In the genomic region with DNA sequence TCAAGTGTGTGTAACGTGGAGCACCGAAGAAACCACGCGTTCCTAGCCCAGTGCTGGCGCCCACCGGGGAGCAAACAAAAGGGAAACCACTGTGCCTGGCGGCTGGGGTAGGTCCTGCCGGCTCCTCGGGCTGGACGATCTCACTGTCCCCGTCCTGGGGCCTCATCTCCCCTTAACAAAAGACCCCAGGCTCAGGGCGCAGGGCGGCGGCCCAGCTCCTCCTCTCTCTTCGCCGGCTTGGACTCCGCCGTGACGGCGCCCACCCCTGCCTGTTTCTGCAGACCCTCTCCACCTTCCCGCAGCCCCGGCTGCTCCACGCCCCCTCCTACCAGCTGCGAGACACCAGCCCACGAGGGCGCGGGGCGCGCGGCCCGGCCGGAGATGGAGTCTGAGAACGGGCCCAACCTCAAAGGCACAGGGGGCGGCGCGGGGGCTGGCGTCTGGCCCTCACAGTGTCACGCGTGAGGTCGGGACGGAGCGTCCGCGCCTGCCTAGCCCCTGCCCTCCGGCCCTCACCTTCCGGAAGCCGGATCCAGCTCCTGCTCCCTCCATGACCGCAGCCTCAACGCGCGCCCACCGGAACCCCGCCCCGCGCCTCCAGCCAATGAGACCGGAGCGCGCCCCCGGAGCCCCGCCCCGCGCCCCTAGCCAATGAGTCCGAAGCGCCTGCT, we compare ENCODE assay signal across 2 cellular contexts.
TF ChIP-seq lines count a peak whose summit lies in the region.

A gene (minus strand): TSS at position 569 of the 671 bp plus-strand sequence. CDS start 17 bp downstream, at position 552.

TF ChIP-seq in K562, 482 proteins besides CTCF, POLR2A, EP300 and RAD21 (continued from another document):
- TF ChIP-seq, protein P1, sequence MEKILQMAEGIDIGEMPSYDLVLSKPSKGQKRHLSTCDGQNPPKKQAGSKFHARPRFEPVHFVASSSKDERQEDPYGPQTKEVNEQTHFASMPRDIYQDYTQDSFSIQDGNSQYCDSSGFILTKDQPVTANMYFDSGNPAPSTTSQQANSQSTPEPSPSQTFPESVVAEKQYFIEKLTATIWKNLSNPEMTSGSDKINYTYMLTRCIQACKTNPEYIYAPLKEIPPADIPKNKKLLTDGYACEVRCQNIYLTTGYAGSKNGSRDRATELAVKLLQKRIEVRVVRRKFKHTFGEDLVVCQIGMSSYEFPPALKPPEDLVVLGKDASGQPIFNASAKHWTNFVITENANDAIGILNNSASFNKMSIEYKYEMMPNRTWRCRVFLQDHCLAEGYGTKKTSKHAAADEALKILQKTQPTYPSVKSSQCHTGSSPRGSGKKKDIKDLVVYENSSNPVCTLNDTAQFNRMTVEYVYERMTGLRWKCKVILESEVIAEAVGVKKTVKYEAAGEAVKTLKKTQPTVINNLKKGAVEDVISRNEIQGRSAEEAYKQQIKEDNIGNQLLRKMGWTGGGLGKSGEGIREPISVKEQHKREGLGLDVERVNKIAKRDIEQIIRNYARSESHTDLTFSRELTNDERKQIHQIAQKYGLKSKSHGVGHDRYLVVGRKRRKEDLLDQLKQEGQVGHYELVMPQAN (IDR thresholded peaks at IDR 0.05; ENCODE audit: borderline replicate concordance): peak; percentile 96
- TF ChIP-seq FOXK1 (CRISPR knock-in tag; IDR thresholded peaks at IDR 0.05; ENCODE audit: borderline replicate concordance): 0 out of 2 replicates have a peak, but pooled peaks have one; percentile 21
- no peak for TF ChIP-seq FOXM1 (IDR thresholded peaks at IDR 0.05; ENCODE audit: low read depth)
- peak; percentile 61; the same call in 1 of the 2 replicates for TF ChIP-seq FOXM1 (CRISPR knock-in tag; IDR thresholded peaks at IDR 0.05; ENCODE audit: low read depth)
- TF ChIP-seq, protein P2, sequence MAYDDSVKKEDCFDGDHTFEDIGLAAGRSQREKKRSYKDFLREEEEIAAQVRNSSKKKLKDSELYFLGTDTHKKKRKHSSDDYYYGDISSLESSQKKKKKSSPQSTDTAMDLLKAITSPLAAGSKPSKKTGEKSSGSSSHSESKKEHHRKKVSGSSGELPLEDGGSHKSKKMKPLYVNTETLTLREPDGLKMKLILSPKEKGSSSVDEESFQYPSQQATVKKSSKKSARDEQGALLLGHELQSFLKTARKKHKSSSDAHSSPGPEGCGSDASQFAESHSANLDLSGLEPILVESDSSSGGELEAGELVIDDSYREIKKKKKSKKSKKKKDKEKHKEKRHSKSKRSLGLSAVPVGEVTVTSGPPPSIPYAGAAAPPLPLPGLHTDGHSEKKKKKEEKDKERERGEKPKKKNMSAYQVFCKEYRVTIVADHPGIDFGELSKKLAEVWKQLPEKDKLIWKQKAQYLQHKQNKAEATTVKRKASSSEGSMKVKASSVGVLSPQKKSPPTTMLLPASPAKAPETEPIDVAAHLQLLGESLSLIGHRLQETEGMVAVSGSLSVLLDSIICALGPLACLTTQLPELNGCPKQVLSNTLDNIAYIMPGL (CRISPR knock-in tag; IDR thresholded peaks at IDR 0.05): peak; percentile 57; the same call in 1 of the 2 replicates
- peak; percentile 33; the same call in 1 of the 2 replicates for TF ChIP-seq SIN3B (IDR thresholded peaks at IDR 0.05; ENCODE audit: low read depth)
- TF ChIP-seq YY1 (IDR thresholded peaks at IDR 0.05; ENCODE audit: borderline replicate concordance in 1 of 3, control insufficient read depth in 1 of 3, extremely low read depth in 1 of 3, insufficient read depth in 3 of 3, insufficient read length in 1 of 3, insufficient replicate concordance in 2 of 3, low read depth in 1 of 3, low read length in 2 of 3): peak in 2 of 3 experiments; percentile 49 to 73
- TF ChIP-seq SIN3A (IDR thresholded peaks at IDR 0.05; ENCODE audit: borderline replicate concordance in 2 of 2, control insufficient read depth in 1 of 2, low read depth in 2 of 2, low read length in 2 of 2): peak; percentile 65 to 83; a peak in 2 of 4 replicates
- TF ChIP-seq, protein P3, sequence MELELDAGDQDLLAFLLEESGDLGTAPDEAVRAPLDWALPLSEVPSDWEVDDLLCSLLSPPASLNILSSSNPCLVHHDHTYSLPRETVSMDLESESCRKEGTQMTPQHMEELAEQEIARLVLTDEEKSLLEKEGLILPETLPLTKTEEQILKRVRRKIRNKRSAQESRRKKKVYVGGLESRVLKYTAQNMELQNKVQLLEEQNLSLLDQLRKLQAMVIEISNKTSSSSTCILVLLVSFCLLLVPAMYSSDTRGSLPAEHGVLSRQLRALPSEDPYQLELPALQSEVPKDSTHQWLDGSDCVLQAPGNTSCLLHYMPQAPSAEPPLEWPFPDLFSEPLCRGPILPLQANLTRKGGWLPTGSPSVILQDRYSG (tag; conservative IDR thresholded peaks at IDR 0.05; ENCODE audit: low read depth): no peak
- TF ChIP-seq SNIP1 (IDR thresholded peaks at IDR 0.05; ENCODE audit: low read depth): no peak
- no peak for TF ChIP-seq LEF1 (IDR thresholded peaks at IDR 0.05)
- no peak for TF ChIP-seq HMG20A (CRISPR knock-in tag; conservative IDR thresholded peaks at IDR 0.05)
- TF ChIP-seq KDM5B (IDR thresholded peaks at IDR 0.05; ENCODE audit: insufficient replicate concordance, low read depth, low read length): peak; percentile 51
- TF ChIP-seq DACH1 (IDR thresholded peaks at IDR 0.05; ENCODE audit: partially characterized antibody): peak; percentile 42
- TF ChIP-seq, protein P4, sequence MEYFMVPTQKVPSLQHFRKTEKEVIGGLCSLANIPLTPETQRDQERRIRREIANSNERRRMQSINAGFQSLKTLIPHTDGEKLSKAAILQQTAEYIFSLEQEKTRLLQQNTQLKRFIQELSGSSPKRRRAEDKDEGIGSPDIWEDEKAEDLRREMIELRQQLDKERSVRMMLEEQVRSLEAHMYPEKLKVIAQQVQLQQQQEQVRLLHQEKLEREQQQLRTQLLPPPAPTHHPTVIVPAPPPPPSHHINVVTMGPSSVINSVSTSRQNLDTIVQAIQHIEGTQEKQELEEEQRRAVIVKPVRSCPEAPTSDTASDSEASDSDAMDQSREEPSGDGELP (CRISPR knock-in tag; IDR thresholded peaks at IDR 0.05; ENCODE audit: borderline replicate concordance): peak; percentile 93

TF ChIP-seq in HepG2, 621 proteins besides CTCF, POLR2A, EP300 and RAD21 (continued from another document and continues in another):
- TF ChIP-seq, protein P5, sequence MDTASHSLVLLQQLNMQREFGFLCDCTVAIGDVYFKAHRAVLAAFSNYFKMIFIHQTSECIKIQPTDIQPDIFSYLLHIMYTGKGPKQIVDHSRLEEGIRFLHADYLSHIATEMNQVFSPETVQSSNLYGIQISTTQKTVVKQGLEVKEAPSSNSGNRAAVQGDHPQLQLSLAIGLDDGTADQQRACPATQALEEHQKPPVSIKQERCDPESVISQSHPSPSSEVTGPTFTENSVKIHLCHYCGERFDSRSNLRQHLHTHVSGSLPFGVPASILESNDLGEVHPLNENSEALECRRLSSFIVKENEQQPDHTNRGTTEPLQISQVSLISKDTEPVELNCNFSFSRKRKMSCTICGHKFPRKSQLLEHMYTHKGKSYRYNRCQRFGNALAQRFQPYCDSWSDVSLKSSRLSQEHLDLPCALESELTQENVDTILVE (CRISPR knock-in tag; IDR thresholded peaks at IDR 0.05): 0 out of 2 replicates have a peak, but pooled peaks have one; percentile 28
- TF ChIP-seq ZNF563 (CRISPR knock-in tag; IDR thresholded peaks at IDR 0.05) (peak; percentile 18; the same call in 1 of the 2 replicates), SALL2 (CRISPR knock-in tag; IDR thresholded peaks at IDR 0.05) (peak; percentile 82; the same call in 1 of the 2 replicates), CBX2 (IDR thresholded peaks at IDR 0.05; ENCODE audit: low read depth, low read length) (no peak), CBX2 (CRISPR knock-in tag; IDR thresholded peaks at IDR 0.05; ENCODE audit: low read depth) (peak; percentile 44; the same call in 1 of the 2 replicates), PAWR (CRISPR knock-in tag; IDR thresholded peaks at IDR 0.05; ENCODE audit: borderline replicate concordance) (0 out of 2 replicates have a peak, but pooled peaks have one; percentile 39), IRF2 (CRISPR knock-in tag; IDR thresholded peaks at IDR 0.05) (peak; percentile 6), XBP1 (CRISPR knock-in tag; IDR thresholded peaks at IDR 0.05) (no peak), GZF1 (CRISPR knock-in tag; IDR thresholded peaks at IDR 0.05) (no peak), ZNF720 (CRISPR knock-in tag; IDR thresholded peaks at IDR 0.05) (no peak), GATAD1 (CRISPR knock-in tag; IDR thresholded peaks at IDR 0.05) (0 out of 2 replicates have a peak, but pooled peaks have one; percentile 51), KLF11 (CRISPR knock-in tag; IDR thresholded peaks at IDR 0.05) (no peak), JUND (CRISPR knock-in tag; IDR thresholded peaks at IDR 0.05) (no peak), FOXO1 (CRISPR knock-in tag; IDR thresholded peaks at IDR 0.05) (0 out of 2 replicates have a peak, but pooled peaks have one; percentile 12), ZBTB1 (CRISPR knock-in tag; IDR thresholded peaks at IDR 0.05; ENCODE audit: borderline replicate concordance) (no peak), ZNF878 (CRISPR knock-in tag; IDR thresholded peaks at IDR 0.05) (no peak), ZNF792 (CRISPR knock-in tag; IDR thresholded peaks at IDR 0.05) (no peak), JDP2 (CRISPR knock-in tag; IDR thresholded peaks at IDR 0.05; ENCODE audit: borderline replicate concordance) (no peak), AGO2 (optimal IDR thresholded peaks at IDR 0.05; ENCODE audit: low read depth, low read length) (peak; percentile 100), KLF9 (CRISPR knock-in tag; IDR thresholded peaks at IDR 0.05; ENCODE audit: low read depth) (no peak), CCAR2 (optimal IDR thresholded peaks at IDR 0.05; ENCODE audit: low read depth, low read length) (no peak), ZNF879 (CRISPR knock-in tag; IDR thresholded peaks at IDR 0.05) (no peak; the same call in 1 of the 2 replicates)
- TF ChIP-seq, protein P6, sequence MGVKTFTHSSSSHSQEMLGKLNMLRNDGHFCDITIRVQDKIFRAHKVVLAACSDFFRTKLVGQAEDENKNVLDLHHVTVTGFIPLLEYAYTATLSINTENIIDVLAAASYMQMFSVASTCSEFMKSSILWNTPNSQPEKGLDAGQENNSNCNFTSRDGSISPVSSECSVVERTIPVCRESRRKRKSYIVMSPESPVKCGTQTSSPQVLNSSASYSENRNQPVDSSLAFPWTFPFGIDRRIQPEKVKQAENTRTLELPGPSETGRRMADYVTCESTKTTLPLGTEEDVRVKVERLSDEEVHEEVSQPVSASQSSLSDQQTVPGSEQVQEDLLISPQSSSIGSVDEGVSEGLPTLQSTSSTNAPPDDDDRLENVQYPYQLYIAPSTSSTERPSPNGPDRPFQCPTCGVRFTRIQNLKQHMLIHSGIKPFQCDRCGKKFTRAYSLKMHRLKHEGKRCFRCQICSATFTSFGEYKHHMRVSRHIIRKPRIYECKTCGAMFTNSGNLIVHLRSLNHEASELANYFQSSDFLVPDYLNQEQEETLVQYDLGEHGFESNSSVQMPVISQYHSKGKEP (CRISPR knock-in tag; IDR thresholded peaks at IDR 0.05): no peak
- TF ChIP-seq, protein P7, sequence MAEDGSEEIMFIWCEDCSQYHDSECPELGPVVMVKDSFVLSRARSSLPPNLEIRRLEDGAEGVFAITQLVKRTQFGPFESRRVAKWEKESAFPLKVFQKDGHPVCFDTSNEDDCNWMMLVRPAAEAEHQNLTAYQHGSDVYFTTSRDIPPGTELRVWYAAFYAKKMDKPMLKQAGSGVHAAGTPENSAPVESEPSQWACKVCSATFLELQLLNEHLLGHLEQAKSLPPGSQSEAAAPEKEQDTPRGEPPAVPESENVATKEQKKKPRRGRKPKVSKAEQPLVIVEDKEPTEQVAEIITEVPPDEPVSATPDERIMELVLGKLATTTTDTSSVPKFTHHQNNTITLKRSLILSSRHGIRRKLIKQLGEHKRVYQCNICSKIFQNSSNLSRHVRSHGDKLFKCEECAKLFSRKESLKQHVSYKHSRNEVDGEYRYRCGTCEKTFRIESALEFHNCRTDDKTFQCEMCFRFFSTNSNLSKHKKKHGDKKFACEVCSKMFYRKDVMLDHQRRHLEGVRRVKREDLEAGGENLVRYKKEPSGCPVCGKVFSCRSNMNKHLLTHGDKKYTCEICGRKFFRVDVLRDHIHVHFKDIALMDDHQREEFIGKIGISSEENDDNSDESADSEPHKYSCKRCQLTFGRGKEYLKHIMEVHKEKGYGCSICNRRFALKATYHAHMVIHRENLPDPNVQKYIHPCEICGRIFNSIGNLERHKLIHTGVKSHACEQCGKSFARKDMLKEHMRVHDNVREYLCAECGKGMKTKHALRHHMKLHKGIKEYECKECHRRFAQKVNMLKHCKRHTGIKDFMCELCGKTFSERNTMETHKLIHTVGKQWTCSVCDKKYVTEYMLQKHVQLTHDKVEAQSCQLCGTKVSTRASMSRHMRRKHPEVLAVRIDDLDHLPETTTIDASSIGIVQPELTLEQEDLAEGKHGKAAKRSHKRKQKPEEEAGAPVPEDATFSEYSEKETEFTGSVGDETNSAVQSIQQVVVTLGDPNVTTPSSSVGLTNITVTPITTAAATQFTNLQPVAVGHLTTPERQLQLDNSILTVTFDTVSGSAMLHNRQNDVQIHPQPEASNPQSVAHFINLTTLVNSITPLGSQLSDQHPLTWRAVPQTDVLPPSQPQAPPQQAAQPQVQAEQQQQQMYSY (CRISPR knock-in tag; IDR thresholded peaks at IDR 0.05): peak; percentile 81
- TF ChIP-seq, protein P8, sequence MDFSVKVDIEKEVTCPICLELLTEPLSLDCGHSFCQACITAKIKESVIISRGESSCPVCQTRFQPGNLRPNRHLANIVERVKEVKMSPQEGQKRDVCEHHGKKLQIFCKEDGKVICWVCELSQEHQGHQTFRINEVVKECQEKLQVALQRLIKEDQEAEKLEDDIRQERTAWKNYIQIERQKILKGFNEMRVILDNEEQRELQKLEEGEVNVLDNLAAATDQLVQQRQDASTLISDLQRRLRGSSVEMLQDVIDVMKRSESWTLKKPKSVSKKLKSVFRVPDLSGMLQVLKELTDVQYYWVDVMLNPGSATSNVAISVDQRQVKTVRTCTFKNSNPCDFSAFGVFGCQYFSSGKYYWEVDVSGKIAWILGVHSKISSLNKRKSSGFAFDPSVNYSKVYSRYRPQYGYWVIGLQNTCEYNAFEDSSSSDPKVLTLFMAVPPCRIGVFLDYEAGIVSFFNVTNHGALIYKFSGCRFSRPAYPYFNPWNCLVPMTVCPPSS (IDR thresholded peaks at IDR 0.05): no peak
- TF ChIP-seq, protein P9, sequence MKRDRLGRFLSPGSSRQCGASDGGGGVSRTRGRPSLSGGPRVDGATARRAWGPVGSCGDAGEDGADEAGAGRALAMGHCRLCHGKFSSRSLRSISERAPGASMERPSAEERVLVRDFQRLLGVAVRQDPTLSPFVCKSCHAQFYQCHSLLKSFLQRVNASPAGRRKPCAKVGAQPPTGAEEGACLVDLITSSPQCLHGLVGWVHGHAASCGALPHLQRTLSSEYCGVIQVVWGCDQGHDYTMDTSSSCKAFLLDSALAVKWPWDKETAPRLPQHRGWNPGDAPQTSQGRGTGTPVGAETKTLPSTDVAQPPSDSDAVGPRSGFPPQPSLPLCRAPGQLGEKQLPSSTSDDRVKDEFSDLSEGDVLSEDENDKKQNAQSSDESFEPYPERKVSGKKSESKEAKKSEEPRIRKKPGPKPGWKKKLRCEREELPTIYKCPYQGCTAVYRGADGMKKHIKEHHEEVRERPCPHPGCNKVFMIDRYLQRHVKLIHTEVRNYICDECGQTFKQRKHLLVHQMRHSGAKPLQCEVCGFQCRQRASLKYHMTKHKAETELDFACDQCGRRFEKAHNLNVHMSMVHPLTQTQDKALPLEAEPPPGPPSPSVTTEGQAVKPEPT (CRISPR knock-in tag; IDR thresholded peaks at IDR 0.05; ENCODE audit: low read depth): no peak
- TF ChIP-seq, protein P10, sequence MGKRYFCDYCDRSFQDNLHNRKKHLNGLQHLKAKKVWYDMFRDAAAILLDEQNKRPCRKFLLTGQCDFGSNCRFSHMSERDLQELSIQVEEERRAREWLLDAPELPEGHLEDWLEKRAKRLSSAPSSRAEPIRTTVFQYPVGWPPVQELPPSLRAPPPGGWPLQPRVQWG (CRISPR knock-in tag; IDR thresholded peaks at IDR 0.05; ENCODE audit: borderline replicate concordance, low read depth): no peak
- TF ChIP-seq, protein P11, sequence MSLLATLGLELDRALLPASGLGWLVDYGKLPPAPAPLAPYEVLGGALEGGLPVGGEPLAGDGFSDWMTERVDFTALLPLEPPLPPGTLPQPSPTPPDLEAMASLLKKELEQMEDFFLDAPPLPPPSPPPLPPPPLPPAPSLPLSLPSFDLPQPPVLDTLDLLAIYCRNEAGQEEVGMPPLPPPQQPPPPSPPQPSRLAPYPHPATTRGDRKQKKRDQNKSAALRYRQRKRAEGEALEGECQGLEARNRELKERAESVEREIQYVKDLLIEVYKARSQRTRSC (CRISPR knock-in tag; IDR thresholded peaks at IDR 0.05; ENCODE audit: low read depth): 0 out of 2 replicates have a peak, but pooled peaks have one; percentile 81
